8 cellular contexts compared by ENCODE assay signal in the genomic region with DNA sequence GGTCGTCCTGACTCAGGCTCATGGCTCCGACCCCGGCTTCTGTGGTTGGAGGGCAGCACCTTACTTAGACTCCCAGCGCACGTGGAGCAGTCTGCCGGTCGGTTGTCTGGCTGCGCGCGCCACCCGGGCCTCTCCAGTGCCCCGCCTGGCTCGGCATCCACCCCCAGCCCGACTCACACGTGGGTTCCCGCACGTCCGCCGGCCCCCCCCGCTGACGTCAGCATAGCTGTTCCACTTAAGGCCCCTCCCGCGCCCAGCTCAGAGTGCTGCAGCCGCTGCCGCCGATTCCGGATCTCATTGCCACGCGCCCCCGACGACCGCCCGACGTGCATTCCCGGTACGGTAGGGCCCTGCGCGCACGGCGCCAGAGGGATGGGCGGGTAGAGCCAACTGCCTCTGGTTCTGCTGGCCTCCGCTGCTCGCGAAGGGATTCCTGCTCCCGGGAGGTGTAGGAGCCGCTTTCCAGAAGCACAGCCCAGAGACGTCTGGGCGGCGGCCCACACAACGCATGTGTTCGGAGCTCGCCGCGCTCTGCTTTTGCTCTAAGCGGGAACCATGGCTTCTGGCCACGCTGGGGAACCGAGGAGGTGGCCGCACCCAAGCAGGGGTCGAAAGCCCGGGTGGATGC. TPM values are rescaled to one million over a fixed set of nuclear protein-coding genes. Genes with fewer than 3 reads are reported as not detected.
DNase-seq lines count a peak whose midpoint lies in the region; ATAC-seq, FAIRE-seq and TF ChIP-seq lines count a peak whose summit lies in the region.

Gene LDHA, plus strand, starts transcription at position 264 of the 628 bp plus-strand sequence. CDS start 2,280 bp downstream, outside the sequence.

- H3K4me1 ChIP-seq in adipocyte (ENCODE audit: control insufficient read depth, insufficient read depth, low read length): peaks cover 50% of the 10 kb centered on the region
- H3K4me1 ChIP-seq in transverse colon: peaks cover 0 to 28% (median 20%) of the 10 kb centered on the region in 4 donors

- H3K36me3 ChIP-seq in adipocyte (ENCODE audit: control insufficient read depth, insufficient read depth, low read length, severe bottlenecking): peaks cover 33% of the 10 kb centered on the region
- peaks cover 0 to 25% (median 9%) of the 10 kb centered on the region in 4 donors for H3K36me3 ChIP-seq in transverse colon

- WGBS in transverse colon (ENCODE audit: low coverage in 1 of 2), 2 donors: 1% methylated on average over 34 of the region's 60 CpGs; no CpG with 5 or more reads in 1 of the 2 donors

- H3K27me3 ChIP-seq in adipocyte (replicated peaks; ENCODE audit: control insufficient read depth, insufficient read depth, low read length): no peaks in the 10 kb centered on the region
- no peaks in the 10 kb centered on the region for H3K27me3 ChIP-seq in transverse colon

- H3K9me3 ChIP-seq in adipocyte (ENCODE audit: control insufficient read depth, low read length) (no peaks in the 10 kb centered on the region), transverse colon (no peaks in the 10 kb centered on the region)

- no peak for TF ChIP-seq CTCF in transverse colon (IDR thresholded peaks at IDR 0.05)

- ATAC-seq in HG02840 (IDR thresholded peaks at IDR 0.05; ENCODE audit: low FRiP score, unreplicated experiment): peak; percentile 66

- peak within 1 kb of the TSS; percentile 95 for H3K9ac ChIP-seq in adipocyte (ENCODE audit: low read length)

- TF ChIP-seq EP300 in transverse colon (IDR thresholded peaks at IDR 0.05; ENCODE audit: low read depth): peak; percentile 83

- H3K4me3 ChIP-seq in adipocyte (ENCODE audit: low read length) (peak within 1 kb of the TSS; percentile 96), transverse colon (peak within 1 kb of the TSS; percentile 85 to 97 (median 92))

- TF ChIP-seq POLR2A in GM12891 (IDR thresholded peaks at IDR 0.05; ENCODE audit: low read depth, low read length) (peak; percentile 98), transverse colon (IDR thresholded peaks at IDR 0.05) (peak; percentile 100)

- intact Hi-C loops in cardiac septum (cut with DNase I): loop anchor here (1.0 to 10.0 kb wide), 2 partner anchors 10 to 310 kb away; no protein-coding TSS in a partner anchor
- intact Hi-C loops in transverse colon (cut with DNase I; ENCODE audit: low total_unique reads): loop anchor here (10.0 kb wide), 1 partner anchor 70 kb away; the partner anchor contains the start of genes GTF2H1 and HPS5

- in situ Hi-C loops in transverse colon (cut with MboI; ENCODE audit: low pct_ligation_motif_present in 1 of 4, low pct_unique_long_range_greater_than_20kb in 1 of 4, low sequenced_read_pairs in 3 of 4): loop anchor here in 2 of 4 donors (10.0 kb wide), 1 partner anchor 130 kb away; the partner anchor contains the start of gene TSG101 (in 2 of the 2)

- FAIRE-seq in GM12891 (lab: Jason Lieb, UNC): peak; percentile 90

- DNase-seq in GM12891 (ENCODE audit: insufficient read length, low spot score): peak; percentile 87
- DNase-seq in NCI-H1436 treated with DMSO at 0.1 percent for 48 hours (lab: John Stamatoyannopoulos, UW): peak; percentile 78
- peak; percentile 98 for DNase-seq in T follicular helper cell (ENCODE audit: low read depth)
- DNase-seq in adipocyte (ENCODE audit: low read depth): peak; percentile 99
- peak; percentile 99 for DNase-seq in cardiac septum (ENCODE audit: low spot score)
- DNase-seq in pons (ENCODE audit: low spot score): peak; percentile 79
- peak; percentile 99 for DNase-seq in transverse colon

- peak within 1 kb of the TSS; percentile 96 to 99 (median 98) for H3K27ac ChIP-seq in transverse colon

TF ChIP-seq in GM12891, 5 proteins besides CTCF, POLR2A, EP300 and RAD21:
- TF ChIP-seq POU2F2 (IDR thresholded peaks at IDR 0.05; ENCODE audit: low read depth, low read length) (peak; percentile 90), TAF1 (IDR thresholded peaks at IDR 0.05; ENCODE audit: low read depth, low read length) (peak; percentile 86), SPI1 (IDR thresholded peaks at IDR 0.05; ENCODE audit: low read depth, low read length) (no peak), POLR2AphosphoS5 (IDR thresholded peaks at IDR 0.05; ENCODE audit: low read depth, low read length) (peak; percentile 99), PAX5 (IDR thresholded peaks at IDR 0.05; ENCODE audit: insufficient read depth, low read length, severe bottlenecking) (peak; percentile 9)

RNA-seq across cellular contexts. Expression of gene LDHA, which starts in this region (rescaled TPM):
- 1,757 TPM for polyA plus RNA-seq in GM12891 (2012; ENCODE audit: low read depth, missing spikeins)
- total RNA-seq in cardiac septum: 329 TPM
- total RNA-seq in transverse colon: 100 to 1,000 TPM; 292 to 386 (median 318) TPM

Comparison
In these comparisons a context has a peak if more than half of its experiments do, and no peak if none do; other contexts are left out.
1. Peak in every context shown above with its lines: DNase-seq, ATAC-seq, H3K4me3 ChIP-seq and H3K27ac ChIP-seq.